Comparison of ENCODE assay signal across 1 cellular context in genomic region chr17:65584604-65585521, GRCh38.
TF ChIP-seq lines count a peak whose summit lies in the region.

No MANE protein-coding gene starts in this region.

TF ChIP-seq in HepG2, 621 proteins besides CTCF, POLR2A, EP300 and RAD21 (continued from another document and continues in another):
- no peak; the same call in 1 of the 2 replicates for TF ChIP-seq RERE (CRISPR knock-in tag; IDR thresholded peaks at IDR 0.05; ENCODE audit: low read depth)
- no peak for TF ChIP-seq ZC3H13 (CRISPR knock-in tag; IDR thresholded peaks at IDR 0.05)
- no peak for TF ChIP-seq ATM (IDR thresholded peaks at IDR 0.05; ENCODE audit: borderline replicate concordance)
- TF ChIP-seq HOXD1 (CRISPR knock-in tag; IDR thresholded peaks at IDR 0.05), result no peak
- no peak for TF ChIP-seq POLR2AphosphoS5 (IDR thresholded peaks at IDR 0.05; ENCODE audit: low read depth, low read length)
- 0 out of 2 replicates have a peak, but pooled peaks have one; percentile 23 for TF ChIP-seq ZNF605 (CRISPR knock-in tag; IDR thresholded peaks at IDR 0.05)
- TF ChIP-seq ZZZ3 (CRISPR knock-in tag; IDR thresholded peaks at IDR 0.05; ENCODE audit: borderline replicate concordance), result no peak
- TF ChIP-seq LBX2 (CRISPR knock-in tag; IDR thresholded peaks at IDR 0.05; ENCODE audit: borderline replicate concordance), result no peak
- TF ChIP-seq ZNF292 (CRISPR knock-in tag; IDR thresholded peaks at IDR 0.05; ENCODE audit: borderline replicate concordance, low read depth), result no peak
- TF ChIP-seq ZNF609 (CRISPR knock-in tag; IDR thresholded peaks at IDR 0.05; ENCODE audit: borderline replicate concordance), result peak; percentile 50; the same call in 1 of the 2 replicates
- TF ChIP-seq REXO4 (CRISPR knock-in tag; IDR thresholded peaks at IDR 0.05; ENCODE audit: borderline replicate concordance), result no peak
- TF ChIP-seq ZNF225 (CRISPR knock-in tag; IDR thresholded peaks at IDR 0.05), result no peak
- TF ChIP-seq ZMYM4 (CRISPR knock-in tag; IDR thresholded peaks at IDR 0.05), result 0 out of 2 replicates have a peak, but pooled peaks have one; percentile 16
- TF ChIP-seq ATF1 (CRISPR knock-in tag; IDR thresholded peaks at IDR 0.05), result no peak
- no peak; the same call in 1 of the 2 replicates for TF ChIP-seq ETV5 (CRISPR knock-in tag; IDR thresholded peaks at IDR 0.05; ENCODE audit: borderline replicate concordance)
- no peak for TF ChIP-seq TIGD3 (CRISPR knock-in tag; IDR thresholded peaks at IDR 0.05; ENCODE audit: borderline replicate concordance)
- no peak for TF ChIP-seq CREBL2 (CRISPR knock-in tag; IDR thresholded peaks at IDR 0.05; ENCODE audit: borderline replicate concordance)
- no peak for TF ChIP-seq HOMEZ (CRISPR knock-in tag; IDR thresholded peaks at IDR 0.05; ENCODE audit: low read depth)
- 0 out of 2 replicates have a peak, but pooled peaks have one; percentile 43 for TF ChIP-seq ZNF230 (CRISPR knock-in tag; IDR thresholded peaks at IDR 0.05)
- TF ChIP-seq ZSCAN21 (CRISPR knock-in tag; IDR thresholded peaks at IDR 0.05; ENCODE audit: borderline replicate concordance), result 0 out of 2 replicates have a peak, but pooled peaks have one; percentile 29
- peak; percentile 52; the same call in 1 of the 2 replicates for TF ChIP-seq ZXDC (CRISPR knock-in tag; IDR thresholded peaks at IDR 0.05)
- no peak for TF ChIP-seq MAZ (IDR thresholded peaks at IDR 0.05; ENCODE audit: borderline replicate concordance, low read depth, low read length)
- TF ChIP-seq MAZ (CRISPR knock-in tag; IDR thresholded peaks at IDR 0.05; ENCODE audit: low read depth), result no peak
- no peak for TF ChIP-seq CBX1 (IDR thresholded peaks at IDR 0.05; ENCODE audit: low read depth)
- no peak for TF ChIP-seq ZBTB49 (CRISPR knock-in tag; IDR thresholded peaks at IDR 0.05; ENCODE audit: borderline replicate concordance)
- no peak for TF ChIP-seq REL (CRISPR knock-in tag; conservative IDR thresholded peaks at IDR 0.05)
- no peak for TF ChIP-seq CERS6 (CRISPR knock-in tag; IDR thresholded peaks at IDR 0.05)
- peak; percentile 34; the same call in 1 of the 2 replicates for TF ChIP-seq PAXIP1 (CRISPR knock-in tag; conservative IDR thresholded peaks at IDR 0.05)
- no peak for TF ChIP-seq NONO (IDR thresholded peaks at IDR 0.05)
- TF ChIP-seq NONO (CRISPR knock-in tag; conservative IDR thresholded peaks at IDR 0.05), result no peak
- 0 out of 2 replicates have a peak, but pooled peaks have one; percentile 25 for TF ChIP-seq ZMYM2 (CRISPR knock-in tag; IDR thresholded peaks at IDR 0.05)
